25 cellular contexts compared by ENCODE assay signal in the genomic region with DNA sequence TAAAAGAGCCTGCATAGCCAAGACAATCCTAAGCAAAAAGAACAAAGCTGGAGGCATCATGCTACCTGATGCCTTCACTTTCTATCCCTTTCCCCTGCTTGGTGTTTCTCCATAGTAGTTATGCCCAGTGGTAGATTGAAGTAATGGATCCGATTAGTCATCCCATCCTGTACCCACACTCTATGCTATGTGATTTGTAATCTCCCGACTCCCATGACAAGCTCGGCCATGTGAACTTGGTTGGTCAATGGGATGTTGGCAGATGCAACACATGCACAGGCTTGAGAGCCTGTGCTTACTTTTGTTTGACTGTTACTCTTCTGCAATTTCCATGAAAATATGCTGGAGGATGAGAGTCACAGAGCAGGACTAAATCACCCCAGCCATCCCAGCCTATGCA.
"Had no signal": no experiment of that assay in that cellular context is flagged by ENCODE, and none has a peak within 500 bp of the region (broad histone marks: within the 10 kb centered on the region; RNA-seq: fewer than 3 reads in every experiment).

No MANE protein-coding gene starts in this region.

- H3K4me3 Mint-ChIP-seq: memory B cell; natural killer cell; stimulated activated naive B cell treated with anti-CD40 and anti-IgM and Interleukin-4, amounts not matched to agents 10 μg/mL and 1 μg/mL and 100 μg/mL, for 72 hours; stimulated activated naive CD8-positive, alpha-beta T cell treated with anti-CD3 and anti-CD28 coated beads, Interleukin-15, Interleukin-2, amounts not matched to agents 100 ng/mL and 50 ng/mL, for 24 hours had no signal

- H3K27ac ChIP-seq: coronary artery, gastrocnemius medialis, lower lobe of right lung, ovary, psoas muscle, sigmoid colon, spleen, thoracic aorta, tibial nerve, upper lobe of left lung had no signal

- H3K4me1 Mint-ChIP-seq: memory B cell; natural killer cell; stimulated activated naive B cell treated with anti-CD40 and anti-IgM and Interleukin-4, amounts not matched to agents 10 μg/mL and 1 μg/mL and 100 μg/mL, for 72 hours had no signal

- H3K4me3 ChIP-seq: coronary artery, gastrocnemius medialis, lower lobe of right lung, ovary, psoas muscle, sigmoid colon, spleen, thoracic aorta, tibial nerve, upper lobe of left lung had no signal

- H3K27ac Mint-ChIP-seq: memory B cell; natural killer cell; stimulated activated naive B cell treated with anti-CD40 and anti-IgM and Interleukin-4, amounts not matched to agents 10 μg/mL and 1 μg/mL and 100 μg/mL, for 72 hours; stimulated activated naive CD8-positive, alpha-beta T cell treated with anti-CD3 and anti-CD28 coated beads, Interleukin-15, Interleukin-2, amounts not matched to agents 100 ng/mL and 50 ng/mL, for 24 hours had no signal

- FAIRE-seq: endothelial cell of umbilical vein, keratinocyte, urothelium cell line had no signal

- H3K27me3 ChIP-seq: gastrocnemius medialis, ovary, sigmoid colon, spleen, tibial nerve, upper lobe of left lung had no signal

- H3K36me3 Mint-ChIP-seq: memory B cell; natural killer cell; stimulated activated naive B cell treated with anti-CD40 and anti-IgM and Interleukin-4, amounts not matched to agents 10 μg/mL and 1 μg/mL and 100 μg/mL, for 72 hours had no signal

- H3K36me3 ChIP-seq: gastrocnemius medialis, lower lobe of right lung, ovary, sigmoid colon, spleen, thoracic aorta, tibial nerve, upper lobe of left lung had no signal

- ATAC-seq: gastrocnemius medialis; left ventricle myocardium superior; lower lobe of right lung; natural killer cell; psoas muscle; right cardiac atrium; stimulated activated naive B cell treated with anti-CD40 and anti-IgM and Interleukin-4, amounts not matched to agents 10 μg/mL and 1 μg/mL and 100 μg/mL, for 72 hours had no signal

- H3K27me3 Mint-ChIP-seq: memory B cell; stimulated activated naive B cell treated with anti-CD40 and anti-IgM and Interleukin-4, amounts not matched to agents 10 μg/mL and 1 μg/mL and 100 μg/mL, for 72 hours; stimulated activated naive CD8-positive, alpha-beta T cell treated with anti-CD3 and anti-CD28 coated beads, Interleukin-15, Interleukin-2, amounts not matched to agents 100 ng/mL and 50 ng/mL, for 24 hours had no signal

- DNase-seq: dermis blood vessel endothelial cell; effector memory CD4-positive, alpha-beta T cell; gastrocnemius medialis; head of caudate nucleus; left ventricle myocardium superior; lower lobe of right lung; natural killer cell; occipital lobe; ovary; posterior cingulate gyrus; psoas muscle; right cardiac atrium; sigmoid colon; spleen; stimulated activated CD4-positive, alpha-beta T cell treated with anti-CD3 and anti-CD28 coated beads, Interleukin-4, amount 100 ng/mL, for 4 hours; stimulated activated naive B cell treated with anti-CD40 and anti-IgM and Interleukin-4, amounts not matched to agents 10 μg/mL and 1 μg/mL and 100 μg/mL, for 72 hours; upper lobe of left lung had no signal
